1 cellular context compared by ENCODE assay signal in the genomic region with DNA sequence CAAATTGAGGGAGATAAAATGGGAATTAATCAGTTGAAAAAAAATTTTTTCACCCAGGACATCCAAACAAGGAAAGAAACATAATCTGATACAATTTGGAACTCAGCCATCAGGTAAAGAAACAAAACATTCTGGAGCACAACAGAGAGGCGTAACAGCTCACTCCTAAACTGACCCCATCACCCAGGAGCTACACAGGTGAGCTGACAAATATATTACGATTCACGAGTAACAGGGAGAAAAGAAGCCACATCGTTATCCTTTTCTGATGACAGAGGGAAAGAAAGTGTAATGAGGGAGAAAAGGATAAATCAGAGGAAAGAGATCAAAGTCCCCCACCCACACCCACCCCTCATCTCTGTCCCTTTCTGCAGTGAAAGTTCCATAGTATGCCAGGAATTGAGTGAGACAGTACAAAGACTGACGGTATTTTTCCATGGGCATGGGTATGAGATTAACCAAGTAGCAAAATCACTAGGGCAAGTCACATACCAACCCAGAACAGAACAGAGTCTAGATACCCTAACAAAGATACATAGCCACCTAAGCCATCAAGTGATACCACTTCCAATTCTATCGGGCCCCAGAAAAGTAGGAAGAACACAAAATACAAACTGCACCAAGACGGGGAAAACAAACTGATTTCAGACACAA.
TF ChIP-seq lines count a peak whose summit lies in the region.

No MANE protein-coding gene starts in this region.

TF ChIP-seq in HepG2, 621 proteins besides CTCF, POLR2A, EP300 and RAD21:
- TF ChIP-seq, protein P1, sequence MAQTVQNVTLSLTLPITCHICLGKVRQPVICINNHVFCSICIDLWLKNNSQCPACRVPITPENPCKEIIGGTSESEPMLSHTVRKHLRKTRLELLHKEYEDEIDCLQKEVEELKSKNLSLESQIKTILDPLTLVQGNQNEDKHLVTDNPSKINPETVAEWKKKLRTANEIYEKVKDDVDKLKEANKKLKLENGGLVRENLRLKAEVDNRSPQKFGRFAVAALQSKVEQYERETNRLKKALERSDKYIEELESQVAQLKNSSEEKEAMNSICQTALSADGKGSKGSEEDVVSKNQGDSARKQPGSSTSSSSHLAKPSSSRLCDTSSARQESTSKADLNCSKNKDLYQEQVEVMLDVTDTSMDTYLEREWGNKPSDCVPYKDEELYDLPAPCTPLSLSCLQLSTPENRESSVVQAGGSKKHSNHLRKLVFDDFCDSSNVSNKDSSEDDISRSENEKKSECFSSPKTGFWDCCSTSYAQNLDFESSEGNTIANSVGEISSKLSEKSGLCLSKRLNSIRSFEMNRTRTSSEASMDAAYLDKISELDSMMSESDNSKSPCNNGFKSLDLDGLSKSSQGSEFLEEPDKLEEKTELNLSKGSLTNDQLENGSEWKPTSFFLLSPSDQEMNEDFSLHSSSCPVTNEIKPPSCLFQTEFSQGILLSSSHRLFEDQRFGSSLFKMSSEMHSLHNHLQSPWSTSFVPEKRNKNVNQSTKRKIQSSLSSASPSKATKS (CRISPR knock-in tag; IDR thresholded peaks at IDR 0.05) = no peak
- TF ChIP-seq CHD2 (IDR thresholded peaks at IDR 0.05; ENCODE audit: low read depth, low read length) (no peak), ZNF337 (CRISPR knock-in tag; IDR thresholded peaks at IDR 0.05; ENCODE audit: borderline replicate concordance, low read depth) (no peak), HNF4G (IDR thresholded peaks at IDR 0.05; ENCODE audit: borderline replicate concordance, low read depth, low read length) (0 out of 2 replicates have a peak, but pooled peaks have one; percentile 10), HNF4G (CRISPR knock-in tag; IDR thresholded peaks at IDR 0.05; ENCODE audit: borderline replicate concordance, low read depth) (no peak), GATAD1 (CRISPR knock-in tag; IDR thresholded peaks at IDR 0.05) (no peak), NR2F2 (IDR thresholded peaks at IDR 0.05; ENCODE audit: borderline replicate concordance, low read depth) (no peak), ZNF232 (CRISPR knock-in tag; IDR thresholded peaks at IDR 0.05; ENCODE audit: borderline replicate concordance) (no peak), POLR2AphosphoS2 (IDR thresholded peaks at IDR 0.05; ENCODE audit: low read depth, low read length) (no peak), RARA (CRISPR knock-in tag; IDR thresholded peaks at IDR 0.05) (no peak), CREM (IDR thresholded peaks at IDR 0.05) (no peak), CREM (CRISPR knock-in tag; IDR thresholded peaks at IDR 0.05) (no peak), ZNF614 (CRISPR knock-in tag; IDR thresholded peaks at IDR 0.05; ENCODE audit: borderline replicate concordance) (no peak), ISL2 (CRISPR knock-in tag; IDR thresholded peaks at IDR 0.05) (no peak), ARNT (IDR thresholded peaks at IDR 0.05) (no peak), POLR2AphosphoS5 (IDR thresholded peaks at IDR 0.05; ENCODE audit: low read depth, low read length) (peak; percentile 36; the same call in 1 of the 2 replicates), ZNF331 (CRISPR knock-in tag; IDR thresholded peaks at IDR 0.05) (peak; percentile 14; the same call in 1 of the 2 replicates), AHR (CRISPR knock-in tag; IDR thresholded peaks at IDR 0.05) (no peak), REXO4 (CRISPR knock-in tag; IDR thresholded peaks at IDR 0.05; ENCODE audit: borderline replicate concordance) (no peak), ISX (CRISPR knock-in tag; conservative IDR thresholded peaks at IDR 0.05) (no peak), YEATS2 (CRISPR knock-in tag; IDR thresholded peaks at IDR 0.05; ENCODE audit: borderline replicate concordance) (no peak), RXRA (CRISPR knock-in tag; IDR thresholded peaks at IDR 0.05) (no peak), NR2F1 (CRISPR knock-in tag; IDR thresholded peaks at IDR 0.05) (no peak), ZFP37 (CRISPR knock-in tag; IDR thresholded peaks at IDR 0.05; ENCODE audit: borderline replicate concordance) (no peak), ZBTB38 (CRISPR knock-in tag; IDR thresholded peaks at IDR 0.05) (no peak), NFYB (CRISPR knock-in tag; IDR thresholded peaks at IDR 0.05) (no peak), ZNF598 (CRISPR knock-in tag; IDR thresholded peaks at IDR 0.05; ENCODE audit: borderline replicate concordance) (no peak), SOX6 (IDR thresholded peaks at IDR 0.05) (no peak), SOX6 (CRISPR knock-in tag; IDR thresholded peaks at IDR 0.05) (0 out of 2 replicates have a peak, but pooled peaks have one; percentile 15)
- TF ChIP-seq, protein P2, sequence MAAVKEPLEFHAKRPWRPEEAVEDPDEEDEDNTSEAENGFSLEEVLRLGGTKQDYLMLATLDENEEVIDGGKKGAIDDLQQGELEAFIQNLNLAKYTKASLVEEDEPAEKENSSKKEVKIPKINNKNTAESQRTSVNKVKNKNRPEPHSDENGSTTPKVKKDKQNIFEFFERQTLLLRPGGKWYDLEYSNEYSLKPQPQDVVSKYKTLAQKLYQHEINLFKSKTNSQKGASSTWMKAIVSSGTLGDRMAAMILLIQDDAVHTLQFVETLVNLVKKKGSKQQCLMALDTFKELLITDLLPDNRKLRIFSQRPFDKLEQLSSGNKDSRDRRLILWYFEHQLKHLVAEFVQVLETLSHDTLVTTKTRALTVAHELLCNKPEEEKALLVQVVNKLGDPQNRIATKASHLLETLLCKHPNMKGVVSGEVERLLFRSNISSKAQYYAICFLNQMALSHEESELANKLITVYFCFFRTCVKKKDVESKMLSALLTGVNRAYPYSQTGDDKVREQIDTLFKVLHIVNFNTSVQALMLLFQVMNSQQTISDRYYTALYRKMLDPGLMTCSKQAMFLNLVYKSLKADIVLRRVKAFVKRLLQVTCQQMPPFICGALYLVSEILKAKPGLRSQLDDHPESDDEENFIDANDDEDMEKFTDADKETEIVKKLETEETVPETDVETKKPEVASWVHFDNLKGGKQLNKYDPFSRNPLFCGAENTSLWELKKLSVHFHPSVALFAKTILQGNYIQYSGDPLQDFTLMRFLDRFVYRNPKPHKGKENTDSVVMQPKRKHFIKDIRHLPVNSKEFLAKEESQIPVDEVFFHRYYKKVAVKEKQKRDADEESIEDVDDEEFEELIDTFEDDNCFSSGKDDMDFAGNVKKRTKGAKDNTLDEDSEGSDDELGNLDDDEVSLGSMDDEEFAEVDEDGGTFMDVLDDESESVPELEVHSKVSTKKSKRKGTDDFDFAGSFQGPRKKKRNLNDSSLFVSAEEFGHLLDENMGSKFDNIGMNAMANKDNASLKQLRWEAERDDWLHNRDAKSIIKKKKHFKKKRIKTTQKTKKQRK (IDR thresholded peaks at IDR 0.05; ENCODE audit: low read length) = no peak
- TF ChIP-seq, protein P3, sequence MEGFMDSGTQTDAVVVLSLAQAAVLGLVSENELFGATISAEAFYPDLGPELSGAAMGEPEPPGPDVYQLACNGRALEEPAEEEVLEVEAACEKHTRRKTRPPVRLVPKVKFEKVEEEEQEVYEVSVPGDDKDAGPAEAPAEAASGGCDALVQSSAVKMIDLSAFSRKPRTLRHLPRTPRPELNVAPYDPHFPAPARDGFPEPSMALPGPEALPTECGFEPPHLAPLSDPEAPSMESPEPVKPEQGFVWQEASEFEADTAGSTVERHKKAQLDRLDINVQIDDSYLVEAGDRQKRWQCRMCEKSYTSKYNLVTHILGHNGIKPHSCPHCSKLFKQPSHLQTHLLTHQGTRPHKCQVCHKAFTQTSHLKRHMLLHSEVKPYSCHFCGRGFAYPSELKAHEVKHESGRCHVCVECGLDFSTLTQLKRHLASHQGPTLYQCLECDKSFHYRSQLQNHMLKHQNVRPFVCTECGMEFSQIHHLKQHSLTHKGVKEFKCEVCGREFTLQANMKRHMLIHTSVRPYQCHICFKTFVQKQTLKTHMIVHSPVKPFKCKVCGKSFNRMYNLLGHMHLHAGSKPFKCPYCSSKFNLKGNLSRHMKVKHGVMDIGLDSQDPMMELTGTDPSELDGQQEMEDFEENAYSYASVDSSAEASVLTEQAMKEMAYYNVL (CRISPR knock-in tag; IDR thresholded peaks at IDR 0.05; ENCODE audit: borderline replicate concordance) = 0 out of 2 replicates have a peak, but pooled peaks have one; percentile 23
- TF ChIP-seq, protein P4, sequence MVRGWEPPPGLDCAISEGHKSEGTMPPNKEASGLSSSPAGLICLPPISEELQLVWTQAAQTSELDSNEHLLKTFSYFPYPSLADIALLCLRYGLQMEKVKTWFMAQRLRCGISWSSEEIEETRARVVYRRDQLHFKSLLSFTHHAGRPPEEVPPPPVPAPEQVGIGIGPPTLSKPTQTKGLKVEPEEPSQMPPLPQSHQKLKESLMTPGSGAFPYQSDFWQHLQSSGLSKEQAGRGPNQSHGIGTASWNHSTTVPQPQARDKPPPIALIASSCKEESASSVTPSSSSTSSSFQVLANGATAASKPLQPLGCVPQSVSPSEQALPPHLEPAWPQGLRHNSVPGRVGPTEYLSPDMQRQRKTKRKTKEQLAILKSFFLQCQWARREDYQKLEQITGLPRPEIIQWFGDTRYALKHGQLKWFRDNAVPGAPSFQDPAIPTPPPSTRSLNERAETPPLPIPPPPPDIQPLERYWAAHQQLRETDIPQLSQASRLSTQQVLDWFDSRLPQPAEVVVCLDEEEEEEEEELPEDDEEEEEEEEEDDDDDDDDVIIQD (CRISPR knock-in tag; IDR thresholded peaks at IDR 0.05; ENCODE audit: low read depth) = no peak
- TF ChIP-seq, protein P5, sequence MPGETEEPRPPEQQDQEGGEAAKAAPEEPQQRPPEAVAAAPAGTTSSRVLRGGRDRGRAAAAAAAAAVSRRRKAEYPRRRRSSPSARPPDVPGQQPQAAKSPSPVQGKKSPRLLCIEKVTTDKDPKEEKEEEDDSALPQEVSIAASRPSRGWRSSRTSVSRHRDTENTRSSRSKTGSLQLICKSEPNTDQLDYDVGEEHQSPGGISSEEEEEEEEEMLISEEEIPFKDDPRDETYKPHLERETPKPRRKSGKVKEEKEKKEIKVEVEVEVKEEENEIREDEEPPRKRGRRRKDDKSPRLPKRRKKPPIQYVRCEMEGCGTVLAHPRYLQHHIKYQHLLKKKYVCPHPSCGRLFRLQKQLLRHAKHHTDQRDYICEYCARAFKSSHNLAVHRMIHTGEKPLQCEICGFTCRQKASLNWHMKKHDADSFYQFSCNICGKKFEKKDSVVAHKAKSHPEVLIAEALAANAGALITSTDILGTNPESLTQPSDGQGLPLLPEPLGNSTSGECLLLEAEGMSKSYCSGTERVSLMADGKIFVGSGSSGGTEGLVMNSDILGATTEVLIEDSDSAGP (CRISPR knock-in tag; IDR thresholded peaks at IDR 0.05; ENCODE audit: borderline replicate concordance) = no peak
- TF ChIP-seq, protein P6, sequence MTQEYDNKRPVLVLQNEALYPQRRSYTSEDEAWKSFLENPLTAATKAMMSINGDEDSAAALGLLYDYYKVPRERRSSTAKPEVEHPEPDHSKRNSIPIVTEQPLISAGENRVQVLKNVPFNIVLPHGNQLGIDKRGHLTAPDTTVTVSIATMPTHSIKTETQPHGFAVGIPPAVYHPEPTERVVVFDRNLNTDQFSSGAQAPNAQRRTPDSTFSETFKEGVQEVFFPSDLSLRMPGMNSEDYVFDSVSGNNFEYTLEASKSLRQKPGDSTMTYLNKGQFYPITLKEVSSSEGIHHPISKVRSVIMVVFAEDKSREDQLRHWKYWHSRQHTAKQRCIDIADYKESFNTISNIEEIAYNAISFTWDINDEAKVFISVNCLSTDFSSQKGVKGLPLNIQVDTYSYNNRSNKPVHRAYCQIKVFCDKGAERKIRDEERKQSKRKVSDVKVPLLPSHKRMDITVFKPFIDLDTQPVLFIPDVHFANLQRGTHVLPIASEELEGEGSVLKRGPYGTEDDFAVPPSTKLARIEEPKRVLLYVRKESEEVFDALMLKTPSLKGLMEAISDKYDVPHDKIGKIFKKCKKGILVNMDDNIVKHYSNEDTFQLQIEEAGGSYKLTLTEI (CRISPR knock-in tag; conservative IDR thresholded peaks at IDR 0.05) = no peak
TF ChIP-seq in HepG2: peak in this region for 5.
